Comparison of ENCODE assay signal across 8 cellular contexts in the genomic region with DNA sequence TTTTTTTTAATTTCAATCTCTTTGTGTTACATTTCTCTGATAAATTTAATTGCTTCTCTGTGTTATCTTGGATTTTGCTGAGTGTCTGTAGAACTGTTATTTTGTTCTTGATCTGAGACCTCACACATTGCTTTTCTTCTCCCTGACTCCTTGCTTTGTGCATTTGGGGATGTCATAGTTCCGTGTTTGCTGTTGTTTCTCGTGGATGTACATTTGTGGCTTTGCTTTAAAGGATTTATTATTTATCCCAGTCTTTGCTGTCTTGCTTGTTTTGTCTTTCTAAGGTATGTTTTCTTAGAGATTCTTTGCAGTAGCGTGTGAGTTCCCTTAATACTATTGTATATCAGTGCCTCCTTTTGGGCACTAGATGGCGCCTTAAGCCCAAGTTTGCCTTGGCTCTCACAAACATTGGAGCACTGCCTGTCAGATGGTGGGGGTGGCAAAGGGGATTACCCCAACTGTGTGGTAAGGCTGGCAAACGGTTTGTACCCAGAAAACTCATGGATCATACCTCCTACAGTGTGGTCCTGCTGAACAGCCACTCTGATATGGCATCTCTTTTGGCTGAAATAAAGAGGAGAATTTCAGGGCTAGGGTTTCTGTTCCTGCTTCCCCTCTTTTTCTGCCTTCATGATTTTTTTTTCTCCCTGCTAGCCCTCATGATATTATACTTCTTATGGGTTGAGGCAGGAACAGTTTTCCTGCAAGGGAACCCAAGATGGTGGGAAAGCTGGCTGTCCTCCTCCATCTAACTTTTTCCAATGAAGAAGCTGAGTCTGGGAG.
DNase-seq lines count a peak whose midpoint lies in the region; ATAC-seq, FAIRE-seq and TF ChIP-seq lines count a peak whose summit lies in the region.

No MANE protein-coding gene starts in this region.

- H3K36me3 ChIP-seq in H1 (ENCODE audit: control insufficient read depth in 2 of 4, insufficient read depth in 4 of 4, low read length in 3 of 4) = peaks cover 0 to 7% (median 0%) of the 10 kb centered on the region in 4 experiments; a peak in 1 of 8 replicates

- H3K27ac Mint-ChIP-seq in activated CD8-positive, alpha-beta T cell treated with anti-CD3 and anti-CD28 coated beads, Interleukin-2, amount 10 ng/mL, durations not matched to agents 7 days and 5 days = no peak overlapping the region

- WGBS in H1 (ENCODE audit: extremely low coverage in 1 of 2, insufficient coverage in 1 of 2, insufficient read length in 1 of 2, insufficient replicate concordance in 2 of 2, low coverage in 1 of 2, low lambda C conversion rate in 2 of 2, missing lambda C conversion rate in 1 of 2), 2 experiments = 10% methylated on average over 5 of the region's 5 CpGs; no CpG with 5 or more reads in 1 of the 2 experiments

- H2BK12ac ChIP-seq in H1 (ENCODE audit: low read depth, low read length) = no peak overlapping the region

- H2BK5ac ChIP-seq in H1 (ENCODE audit: low read depth, low read length) = no peak overlapping the region; the same call in 1 of the 2 replicates

- H3K4me1 Mint-ChIP-seq in activated CD8-positive, alpha-beta T cell treated with anti-CD3 and anti-CD28 coated beads, Interleukin-2, amount 10 ng/mL, durations not matched to agents 7 days and 5 days (ENCODE audit: low read depth) = peaks cover 15% of the 10 kb centered on the region

- no peak overlapping the region for H3K4ac ChIP-seq in H1 (replicated peaks; ENCODE audit: insufficient read length, low read depth, low read length)

- H4K91ac ChIP-seq in H1 (replicated peaks; ENCODE audit: insufficient read length, low read length) = no peak overlapping the region

- H3K23me2 ChIP-seq in H1 (ENCODE audit: low read depth, low read length) = no peaks in the 10 kb centered on the region

- no peak overlapping the region for H4K8ac ChIP-seq in H1 (ENCODE audit: extremely low read depth, insufficient read depth, low read length)

- no peak overlapping the region for H2BK20ac ChIP-seq in H1 (ENCODE audit: low read length)

- peak; percentile 96 to 98 for TF ChIP-seq RAD21 in H1 (IDR thresholded peaks at IDR 0.05 in 1 of 2, conservative IDR thresholded peaks at IDR 0.05 in 1 of 2; ENCODE audit: low read depth in 2 of 2, low read length in 2 of 2)

- TF ChIP-seq POLR2A in H1 (IDR thresholded peaks at IDR 0.05; ENCODE audit: control extremely low read depth in 1 of 2, low read depth in 2 of 2, low read length in 2 of 2) = no peak

- H3K9ac ChIP-seq in H1 (replicated peaks in 1 of 4; ENCODE audit: extremely low read depth in 1 of 4, low read depth in 3 of 4, low read length in 3 of 4) = no peak overlapping the region; a peak in 1 of 7 replicates

- no peak overlapping the region for H2AK5ac ChIP-seq in H1 (ENCODE audit: low read depth, low read length)

- H3K36me3 Mint-ChIP-seq in activated CD8-positive, alpha-beta T cell treated with anti-CD3 and anti-CD28 coated beads, Interleukin-2, amount 10 ng/mL, durations not matched to agents 7 days and 5 days (ENCODE audit: low read depth) = no peaks in the 10 kb centered on the region

- TF ChIP-seq CTCF in H1 (IDR thresholded peaks at IDR 0.05; ENCODE audit: control extremely low read depth in 1 of 3, insufficient read depth in 1 of 3, low read depth in 1 of 3, low read length in 3 of 3) = peak; percentile 41 to 89 (median 87)

- H2BK15ac ChIP-seq in H1 (ENCODE audit: low read length) = no peak overlapping the region

- H3K9me3 ChIP-seq in H1 (ENCODE audit: insufficient read depth in 2 of 2, low read depth in 1 of 2, low read length in 1 of 2) = peaks cover 3 to 7% of the 10 kb centered on the region in 2 experiments

- no peak overlapping the region for H3K4me3 ChIP-seq in H1 (ENCODE audit: extremely low read depth in 1 of 4, insufficient read depth in 2 of 4, low read depth in 3 of 4, low read length in 4 of 4)

- H2BK120ac ChIP-seq in H1 (replicated peaks; ENCODE audit: low read depth, low read length) = no peak overlapping the region

- peaks cover 0 to 5% (median 0%) of the 10 kb centered on the region in 4 experiments; a peak in 2 of 7 replicates for H3K4me1 ChIP-seq in H1 (replicated peaks in 1 of 4; ENCODE audit: control insufficient read depth in 3 of 4, insufficient read depth in 4 of 4, low read length in 3 of 4)

- peaks cover 0 to 1% (median 0%) of the 10 kb centered on the region in 4 experiments; a peak in 1 of 7 replicates for H3K27me3 ChIP-seq in H1 (replicated peaks in 1 of 4; ENCODE audit: control insufficient read depth in 3 of 4, extremely low read depth in 1 of 4, insufficient read depth in 3 of 4, low read length in 3 of 4)

- no peaks in the 10 kb centered on the region for H3K9me3 Mint-ChIP-seq in activated CD8-positive, alpha-beta T cell treated with anti-CD3 and anti-CD28 coated beads, Interleukin-2, amount 10 ng/mL, durations not matched to agents 7 days and 5 days (ENCODE audit: insufficient read depth)

- POLR2A ChIA-PET in activated CD8-positive, alpha-beta T cell treated with anti-CD3 and anti-CD28 coated beads, Interleukin-2, amount 10 ng/mL, durations not matched to agents 7 days and 5 days (lab: Charles Lee) = interaction anchor here (0.6 kb wide), 2 partner anchors 15 to 637 kb away, joined by 3 read pairs; no protein-coding TSS in a partner anchor
- POLR2A ChIA-PET in H1 (lab: Charles Lee; ENCODE audit: partially characterized antibody) = interaction anchor here (0.6 kb wide), 3 partner anchors 15 to 400 kb away, joined by 3 to 6 read pairs (median 3); no protein-coding TSS in a partner anchor

- H3K27me3 Mint-ChIP-seq in activated CD8-positive, alpha-beta T cell treated with anti-CD3 and anti-CD28 coated beads, Interleukin-2, amount 10 ng/mL, durations not matched to agents 7 days and 5 days (ENCODE audit: low read depth) = no peaks in the 10 kb centered on the region

- H3K14ac ChIP-seq in H1 (ENCODE audit: insufficient read length) = no peak overlapping the region

- H3K56ac ChIP-seq in H1 (replicated peaks; ENCODE audit: insufficient read length, low read depth, low read length) = no peak overlapping the region

- no peak for TF ChIP-seq EP300 in H1 (IDR thresholded peaks at IDR 0.05; ENCODE audit: borderline replicate concordance in 1 of 2, low read depth in 2 of 2, low read length in 2 of 2)

- CTCF ChIA-PET in activated CD8-positive, alpha-beta T cell treated with anti-CD3 and anti-CD28 coated beads, Interleukin-2, amount 10 ng/mL, durations not matched to agents 7 days and 5 days (lab: Charles Lee) = interaction anchor here (0.6 to 1.9 kb wide), 14 partner anchors 7 to 696 kb away, joined by 3 to 6 read pairs (median 3); partner anchors contain the start of gene JADE1
- CTCF ChIA-PET in H1 (lab: Charles Lee; ENCODE audit: partially characterized antibody) = interaction anchor here (0.6 to 1.6 kb wide), 40 partner anchors 9 to 946 kb away, joined by 3 to 7 read pairs (median 3); no protein-coding TSS in a partner anchor

- no peaks in the 10 kb centered on the region for H4K20me1 ChIP-seq in H1 (replicated peaks in 1 of 2; ENCODE audit: control insufficient read depth in 1 of 2, insufficient read depth in 2 of 2, low read length in 2 of 2)

- ATAC-seq in GM19397 (IDR thresholded peaks at IDR 0.05; ENCODE audit: unreplicated experiment) = peak; percentile 99
- peak; percentile 100 for ATAC-seq in HG03460 (IDR thresholded peaks at IDR 0.05; ENCODE audit: unreplicated experiment)
- ATAC-seq in activated CD8-positive, alpha-beta T cell treated with anti-CD3 and anti-CD28 coated beads, Interleukin-2, amount 10 ng/mL, durations not matched to agents 7 days and 5 days = peak; percentile 95

- H3K4me3 Mint-ChIP-seq in activated CD8-positive, alpha-beta T cell treated with anti-CD3 and anti-CD28 coated beads, Interleukin-2, amount 10 ng/mL, durations not matched to agents 7 days and 5 days = no peak overlapping the region

- no peak overlapping the region for H3K23ac ChIP-seq in H1 (ENCODE audit: insufficient read length)

- no peak overlapping the region for H2AFZ ChIP-seq in H1 (ENCODE audit: low read length)

- H3K18ac ChIP-seq in H1 (ENCODE audit: extremely low read depth, low read length) = no peak overlapping the region; the same call in 1 of the 2 replicates

- peak; percentile 91 for FAIRE-seq in H1 (lab: Jason Lieb, UNC)

- H4K5ac ChIP-seq in H1 (ENCODE audit: insufficient read length, low read depth, low read length) = no peak overlapping the region

- DNase-seq in COLO668 (lab: John Stamatoyannopoulos, UW; ENCODE audit: unreplicated experiment) (peak; percentile 64), NCI-H69 (lab: John Stamatoyannopoulos, UW) (peak; percentile 75), H1 (ENCODE audit: low read depth in 1 of 2, low spot score in 2 of 2) (peak; percentile 27 to 69), midbrain (lab: John Stamatoyannopoulos, UW) (peak; percentile 74)
- DNase-seq in activated CD8-positive, alpha-beta T cell treated with anti-CD3 and anti-CD28 coated beads, Interleukin-2, amount 10 ng/mL, durations not matched to agents 7 days and 5 days = peak; percentile 79
- peak; percentile 75 for DNase-seq in stimulated activated CD8-positive, alpha-beta memory T cell treated with anti-CD3 and anti-CD28 coated beads, Interleukin-4, amount 100 ng/mL, for 48 hours

- H3K27ac ChIP-seq in H1 (ENCODE audit: low read depth, low read length) = no peak overlapping the region

- H3K79me1 ChIP-seq in H1 (ENCODE audit: low read depth, low read length) = no peaks in the 10 kb centered on the region

- H3K79me2 ChIP-seq in H1 (ENCODE audit: control insufficient read depth in 1 of 2, insufficient read depth in 2 of 2, low read length in 2 of 2) = no peaks in the 10 kb centered on the region

- no peak overlapping the region for H3K4me2 ChIP-seq in H1 (ENCODE audit: insufficient read depth in 1 of 2, low read depth in 2 of 2, low read length in 2 of 2)

TF ChIP-seq in H1, 55 proteins besides CTCF, POLR2A, EP300 and RAD21:
- TF ChIP-seq SP4 (IDR thresholded peaks at IDR 0.05; ENCODE audit: low read length) = no peak
